ENCODE assay signal across 20 cellular contexts in the genomic region with DNA sequence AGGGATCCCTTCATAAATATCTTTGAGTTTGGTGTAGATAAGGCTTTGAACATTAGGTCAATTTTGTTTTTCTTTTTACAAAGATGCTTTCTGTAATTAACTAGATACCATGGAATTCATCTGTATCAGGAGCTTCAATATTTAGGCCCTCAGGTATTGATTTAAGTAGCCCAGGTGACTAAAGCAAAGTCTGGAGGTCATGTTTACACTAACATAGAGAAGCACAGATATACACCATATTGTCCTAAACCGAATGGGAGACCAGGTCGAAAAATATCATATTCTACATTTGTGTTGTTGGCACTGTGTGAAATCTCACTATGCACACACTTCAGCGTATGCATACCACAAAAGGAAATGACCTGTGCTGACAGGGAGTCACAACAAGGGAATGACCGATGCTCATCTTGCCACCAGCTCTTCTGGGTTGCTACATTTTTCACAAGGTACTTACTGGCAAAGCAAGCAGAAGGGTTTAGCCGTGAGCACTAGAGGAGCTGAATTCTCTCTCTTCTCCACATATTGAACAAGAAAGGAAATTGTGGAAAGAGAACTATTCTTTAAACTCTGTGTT.
"Had no signal": no experiment of that assay in that cellular context is flagged by ENCODE, and none has a peak within 500 bp of the region (broad histone marks: within the 10 kb centered on the region; RNA-seq: fewer than 3 reads in every experiment).

No MANE protein-coding gene starts in this region.

- H3K4me3 Mint-ChIP-seq: memory B cell; mesothelial cell of epicardium; natural killer cell treated with Interleukin-12 subunit alpha and Interleukin-12 subunit beta and Interleukin-15 and Interleukin-18, amount 100 ng/mL, for 72 hours; neural progenitor cell; stimulated activated naive CD8-positive, alpha-beta T cell treated with anti-CD3 and anti-CD28 coated beads, Interleukin-15, Interleukin-2, amounts not matched to agents 100 ng/mL and 50 ng/mL, for 24 hours had no signal

- H3K4me2 ChIP-seq: neural progenitor cell, smooth muscle cell had no signal

- H3K27me3 Mint-ChIP-seq: memory B cell; stimulated activated naive CD8-positive, alpha-beta T cell treated with anti-CD3 and anti-CD28 coated beads, Interleukin-15, Interleukin-2, amounts not matched to agents 100 ng/mL and 50 ng/mL, for 24 hours had no signal

- H3K36me3 ChIP-seq: gastrocnemius medialis, heart right ventricle, lower lobe of right lung, neural progenitor cell, ovary had no signal

- ATAC-seq: esophagus mucosa; gastrocnemius medialis; heart right ventricle; lower lobe of right lung; natural killer cell treated with Interleukin-12 subunit alpha and Interleukin-12 subunit beta and Interleukin-15 and Interleukin-18, amount 100 ng/mL, for 72 hours; right cardiac atrium had no signal

- H3K9me3 Mint-ChIP-seq: memory B cell; mesothelial cell of epicardium; natural killer cell treated with Interleukin-12 subunit alpha and Interleukin-12 subunit beta and Interleukin-15 and Interleukin-18, amount 100 ng/mL, for 72 hours; neural progenitor cell; stimulated activated naive CD8-positive, alpha-beta T cell treated with anti-CD3 and anti-CD28 coated beads, Interleukin-15, Interleukin-2, amounts not matched to agents 100 ng/mL and 50 ng/mL, for 24 hours had no signal

- H3K9me3 ChIP-seq: gastrocnemius medialis, heart right ventricle, lower lobe of right lung, ovary, testis, tibial nerve had no signal

- H3K27ac ChIP-seq: gastrocnemius medialis, heart right ventricle, lower lobe of right lung, neural progenitor cell, ovary, testis, tibial nerve had no signal

- H3K27ac Mint-ChIP-seq: memory B cell; mesothelial cell of epicardium; natural killer cell treated with Interleukin-12 subunit alpha and Interleukin-12 subunit beta and Interleukin-15 and Interleukin-18, amount 100 ng/mL, for 72 hours; neural progenitor cell; stimulated activated naive CD8-positive, alpha-beta T cell treated with anti-CD3 and anti-CD28 coated beads, Interleukin-15, Interleukin-2, amounts not matched to agents 100 ng/mL and 50 ng/mL, for 24 hours had no signal

- H2AFZ ChIP-seq: neural progenitor cell had no signal

- H3K4me1 Mint-ChIP-seq: memory B cell, mesothelial cell of epicardium had no signal

- H3K27me3 ChIP-seq: gastrocnemius medialis, heart right ventricle, ovary, testis, tibial nerve had no signal

- H3K9ac ChIP-seq: neural progenitor cell had no signal

- H3K4me1 ChIP-seq: gastrocnemius medialis, heart right ventricle, lower lobe of right lung, testis, tibial nerve had no signal

- H3K4me3 ChIP-seq: gastrocnemius medialis, heart right ventricle, lower lobe of right lung, neural progenitor cell, ovary, smooth muscle cell, testis, tibial nerve had no signal

- H3K36me3 Mint-ChIP-seq: memory B cell; mesothelial cell of epicardium; natural killer cell treated with Interleukin-12 subunit alpha and Interleukin-12 subunit beta and Interleukin-15 and Interleukin-18, amount 100 ng/mL, for 72 hours; neural progenitor cell had no signal

- DNase-seq: effector memory CD4-positive, alpha-beta T cell; gastrocnemius medialis; heart right ventricle; hypothalamus; kidney glomerular epithelial cell; lower lobe of right lung; nucleus accumbens; ovary; right cardiac atrium; stimulated activated CD4-positive, alpha-beta T cell treated with anti-CD3 and anti-CD28 coated beads, Interleukin-2, amount 100 ng/mL, for 48 hours; testis had no signal

- FAIRE-seq: islet of Langerhans had no signal
